Comparison of ENCODE assay signal across 8 cellular contexts in genomic region chrX:12901486-12901885, GRCh38. TPM values are rescaled to one million over a fixed set of nuclear protein-coding genes. Genes with fewer than 3 reads are reported as not detected.
DNase-seq lines count a peak whose midpoint lies in the region; ATAC-seq and TF ChIP-seq lines count a peak whose summit lies in the region.

No MANE protein-coding gene starts in this region.

- intact Hi-C loops in prostate gland (cut with DNase I) = no loop called here

- TF ChIP-seq CTCF in HL-60 (IDR thresholded peaks at IDR 0.05; ENCODE audit: insufficient read depth, low read length) (peak; percentile 36), prostate gland (IDR thresholded peaks at IDR 0.05) (peak; percentile 15 to 55 (median 46))

- H3K4me3 ChIP-seq in HL-60 (replicated peaks; ENCODE audit: insufficient read depth, low read length) (no peak overlapping the region), prostate gland (no peak overlapping the region)

- 25% methylated on average over 10 of the region's 10 CpGs for WGBS in prostate gland

- no peak overlapping the region for H3K27ac ChIP-seq in HL-60 (replicated peaks)
- H3K27ac ChIP-seq in prostate gland = no peak overlapping the region

- in situ Hi-C loops in G401 (cut with HindIII; ENCODE audit: low sequenced_read_pairs) = no loop called here

- TF ChIP-seq POLR2A in prostate gland (IDR thresholded peaks at IDR 0.05) = no peak

- no peaks in the 10 kb centered on the region for H3K9me3 ChIP-seq in prostate gland

- H3K36me3 ChIP-seq in prostate gland = no peaks in the 10 kb centered on the region

- no peaks in the 10 kb centered on the region for H3K4me1 ChIP-seq in prostate gland (replicated peaks)

- DNase-seq in G401 (ENCODE audit: low spot score) (peak; percentile 48), HL-60 (ENCODE audit: low read depth in 1 of 2, low spot score in 1 of 2) (peak in 1 of 2 experiments; percentile 74), RPMI8226 (peak; percentile 82), glomerular endothelial cell (ENCODE audit: extremely low read depth, low read depth, low spot score) (peak; percentile 12), prostate gland (ENCODE audit: low spot score) (peak; percentile 24), NCI-H128 (lab: John Stamatoyannopoulos, UW; ENCODE audit: unreplicated experiment) (no peak)
- peak; percentile 63 for DNase-seq in activated naive CD4-positive, alpha-beta T cell treated with Interleukin-2 at 50 U/mL for 16 hours

- no peak for ATAC-seq in GM21576 (IDR thresholded peaks at IDR 0.05; ENCODE audit: unreplicated experiment)

- no peaks in the 10 kb centered on the region for H3K27me3 ChIP-seq in HL-60 (ENCODE audit: insufficient read depth, poor library complexity, severe bottlenecking)
- no peaks in the 10 kb centered on the region for H3K27me3 ChIP-seq in prostate gland (replicated peaks; ENCODE audit: insufficient read depth)

RNA-seq across cellular contexts. Expression of gene TLR8, which starts 4.9 kb away (rescaled TPM):
- total RNA-seq in G401 (2014; rRNA removed; shearing (Covaris generic)) = not detected in 2 replicates
- not detected in 2 replicates for total RNA-seq in glomerular endothelial cell
- total RNA-seq in prostate gland = under 1 TPM; 0.18 to 0.57 TPM

RNA-seq across cellular contexts. Expression of gene TLR7, which starts 34.6 kb away (rescaled TPM):
- not detected in 2 replicates for total RNA-seq in G401 (2014; rRNA removed; shearing (Covaris generic))
- total RNA-seq in glomerular endothelial cell = not detected in 2 replicates
- total RNA-seq in prostate gland = 1 to 10 TPM in 1 of 2 donors, under 1 TPM in 1; 0.57 to 1.6 TPM
